In genomic region chr10:63518690-63519288, GRCh38 we compare ENCODE assay signal across 14 cellular contexts. TPM values are rescaled to one million over a fixed set of nuclear protein-coding genes. Genes with fewer than 3 reads are reported as not detected.
DNase-seq lines count a peak whose midpoint lies in the region; ATAC-seq and TF ChIP-seq lines count a peak whose summit lies in the region.
"Had no signal": no experiment of that assay in that cellular context is flagged by ENCODE, and none has a peak within 500 bp of the region (broad histone marks: within the 10 kb centered on the region; RNA-seq: fewer than 3 reads in every experiment).

No MANE protein-coding gene starts in this region.

- TF ChIP-seq POLR2A in gastroesophageal sphincter (IDR thresholded peaks at IDR 0.05) = no peak

- H4K5ac ChIP-seq in mesendoderm (ENCODE audit: low read length) = no peak overlapping the region

- H3K4me2 ChIP-seq in mesendoderm (ENCODE audit: low read length) = no peak overlapping the region

- H3K18ac ChIP-seq in mesendoderm (ENCODE audit: low read length) = peak overlapping the region; percentile 68

- TF ChIP-seq CTCF in Caco-2 (IDR thresholded peaks at IDR 0.05; ENCODE audit: insufficient read depth in 1 of 2, low read depth in 1 of 2, low read length in 1 of 2, severe bottlenecking in 1 of 2, unreplicated experiment in 1 of 2) = no peak
- TF ChIP-seq CTCF in gastroesophageal sphincter (IDR thresholded peaks at IDR 0.05) = no peak

- CTCF ChIA-PET in Caco-2 (lab: Charles Lee) = no interaction called here

- H3K27ac ChIP-seq in mesendoderm (ENCODE audit: low read depth, low read length) = no peak overlapping the region
- H3K27ac ChIP-seq in gastroesophageal sphincter = no peak overlapping the region
- H3K27ac ChIP-seq: 22Rv1, colonic mucosa, skin epidermis had no signal

- H3K27me3 ChIP-seq in Caco-2 (replicated peaks; ENCODE audit: control insufficient read depth, insufficient read depth, low read length) = no peaks in the 10 kb centered on the region
- H3K27me3 ChIP-seq in mesendoderm (ENCODE audit: insufficient read depth, low read length, poor library complexity) = no peaks in the 10 kb centered on the region
- H3K27me3 ChIP-seq in gastroesophageal sphincter = no peaks in the 10 kb centered on the region
- H3K27me3 ChIP-seq: colonic mucosa had no signal

- no peak overlapping the region for H2BK15ac ChIP-seq in mesendoderm (replicated peaks; ENCODE audit: low read depth)

- BruUV-seq in Caco-2 (replicated peaks; lab: Mats Ljungman, UMichigan) = no TSS peak

- H3K9me3 ChIP-seq in Caco-2 (0 out of 2 replicates have a peak, but pooled peaks cover 5% of the 10 kb centered on the region), T-helper 17 cell (ENCODE audit: control insufficient read depth, low read length, poor library complexity, severe bottlenecking) (no peaks in the 10 kb centered on the region), gastroesophageal sphincter (no peaks in the 10 kb centered on the region)
- H3K9me3 ChIP-seq: colonic mucosa had no signal

- H3K36me3 ChIP-seq in Caco-2 (ENCODE audit: control insufficient read depth, insufficient read depth, low read length) (no peaks in the 10 kb centered on the region), mesendoderm (ENCODE audit: control insufficient read depth, insufficient read depth, low read length) (no peaks in the 10 kb centered on the region), gastroesophageal sphincter (no peaks in the 10 kb centered on the region)
- H3K36me3 ChIP-seq: colonic mucosa had no signal

- DNase-seq in NOMO-1 treated with DMSO at 0.1 percent for 48 hours (lab: John Stamatoyannopoulos, UW; ENCODE audit: unreplicated experiment) = peak; percentile 71
- no peak for DNase-seq in NOMO-1 treated with dmso at 0.1 percent for 144 hours (lab: John Stamatoyannopoulos, UW; ENCODE audit: unreplicated experiment)
- DNase-seq in Caco-2 = no peak
- DNase-seq in T-helper 17 cell = no peak
- no peak for DNase-seq in mesendoderm
- no peak for DNase-seq in ACHN
- DNase-seq: colonic mucosa, H7, NCI-H774, SIG-M5 had no signal

- H3K4me3 Mint-ChIP-seq in Caco-2 (ENCODE audit: unreplicated experiment) (peak overlapping the region; percentile 83), T-helper 17 cell (peak overlapping the region; percentile 86)

- H3K4me1 ChIP-seq in Caco-2 = peaks cover 40% of the 10 kb centered on the region
- peaks cover 18% of the 10 kb centered on the region for H3K4me1 ChIP-seq in mesendoderm (ENCODE audit: control insufficient read depth, low read depth, low read length)
- H3K4me1 ChIP-seq in gastroesophageal sphincter = peaks cover 16 to 64% (median 25%) of the 10 kb centered on the region in 3 donors
- H3K4me1 ChIP-seq: colonic mucosa had no signal

- in situ Hi-C loops in ACHN (cut with HindIII; ENCODE audit: low pct_ligation_motif_present, low pct_unique_long_range_greater_than_20kb, low sequenced_read_pairs) = no loop called here

- H3K27ac Mint-ChIP-seq in Caco-2 (ENCODE audit: unreplicated experiment) (peak overlapping the region; percentile 5), T-helper 17 cell (peak overlapping the region; percentile 66)

- H3K36me3 Mint-ChIP-seq in Caco-2 (ENCODE audit: insufficient read depth, unreplicated experiment) (peaks cover 27% of the 10 kb centered on the region), T-helper 17 cell (ENCODE audit: low read depth) (peaks cover 2% of the 10 kb centered on the region)

- H3K4me1 Mint-ChIP-seq in Caco-2 (ENCODE audit: low read depth, unreplicated experiment) (peaks cover 54% of the 10 kb centered on the region), T-helper 17 cell (peaks cover 54% of the 10 kb centered on the region)

- H3K23ac ChIP-seq in mesendoderm (ENCODE audit: low read length) = no peak overlapping the region

- H3K27me3 Mint-ChIP-seq in Caco-2 (ENCODE audit: insufficient read depth, unreplicated experiment) (no peaks in the 10 kb centered on the region), T-helper 17 cell (no peaks in the 10 kb centered on the region)

- intact Hi-C loops in Caco-2 (cut with micrococcal nuclease; ENCODE audit: unreplicated experiment) = no loop called here

- H4K8ac ChIP-seq in mesendoderm (ENCODE audit: low read depth, low read length) = no peak overlapping the region

- peak overlapping the region; percentile 30 for H3K56ac ChIP-seq in mesendoderm (ENCODE audit: low read length)

- WGBS in mesendoderm (ENCODE audit: extremely low coverage, insufficient coverage, low lambda C conversion rate) = no CpG with 5 or more reads among the region's 6 CpGs
- 76 to 95% methylated on average over 3 to 6 of the region's 6 CpGs for WGBS in gastroesophageal sphincter (ENCODE audit: low coverage in 1 of 2), 2 donors

- H3K9ac ChIP-seq in mesendoderm (ENCODE audit: low read length) = no peak overlapping the region

- H2BK120ac ChIP-seq in mesendoderm (ENCODE audit: low read depth, low read length) = peak overlapping the region; percentile 61

- H3K4me3 ChIP-seq in Caco-2 (ENCODE audit: low read depth, low read length) (no peak overlapping the region), mesendoderm (ENCODE audit: low read length) (no peak overlapping the region), gastroesophageal sphincter (no peak overlapping the region)
- H3K4me3 ChIP-seq: colonic mucosa, skin epidermis had no signal

- H2AK5ac ChIP-seq in mesendoderm (ENCODE audit: low read length) = peak overlapping the region; percentile 32

- no peak for TF ChIP-seq EP300 in gastroesophageal sphincter (IDR thresholded peaks at IDR 0.05)

- peaks cover 63% of the 10 kb centered on the region for H3K79me2 ChIP-seq in mesendoderm (ENCODE audit: control insufficient read depth, insufficient read depth, low read length)

- no peak overlapping the region for H2BK5ac ChIP-seq in mesendoderm (ENCODE audit: low read length)

- ATAC-seq in T-helper 17 cell = no peak
- no peak for ATAC-seq in gastroesophageal sphincter
- ATAC-seq in HG03108 (IDR thresholded peaks at IDR 0.05; ENCODE audit: unreplicated experiment) = no peak

- peaks cover 11% of the 10 kb centered on the region for H3K9me3 Mint-ChIP-seq in Caco-2 (ENCODE audit: unreplicated experiment)

- no peak overlapping the region for H3K4ac ChIP-seq in mesendoderm (ENCODE audit: low read depth, low read length)

- POLR2A ChIA-PET in Caco-2 (lab: Charles Lee) = interaction anchor here (0.6 kb wide), 1 partner anchor 13 kb away, joined by 6 read pairs; no protein-coding TSS in a partner anchor

- peaks cover 8% of the 10 kb centered on the region for H3K79me1 ChIP-seq in mesendoderm (ENCODE audit: low read length)

RNA-seq across cellular contexts. Expression of gene REEP3, which starts 2.4 kb away (rescaled TPM):
- 56.6 and 66.4 TPM in 2 replicates for total RNA-seq in Caco-2 (2022)
- 10 to 100 TPM; 21.1 TPM for total RNA-seq in T-helper 17 cell
- 15.0 TPM for polyA plus RNA-seq in mesendoderm (2013, experiment 1 of 2)
- 15.6 TPM for polyA plus RNA-seq in mesendoderm (2013, experiment 2 of 2)
- total RNA-seq in gastroesophageal sphincter = 100 to 1,000 TPM in 2 of 4 donors, 10 to 100 TPM in 2; 86.1 to 129 (median 97.3) TPM

RNA-seq across cellular contexts. Expression of gene JMJD1C, which starts 53.0 kb away (rescaled TPM):
- total RNA-seq in Caco-2 (2022) = 89.7 and 95.7 TPM in 2 replicates
- 100 to 1,000 TPM; 215 to 279 TPM for total RNA-seq in T-helper 17 cell
- 65.5 TPM for polyA plus RNA-seq in mesendoderm (2013, experiment 1 of 2)
- 68.5 TPM for polyA plus RNA-seq in mesendoderm (2013, experiment 2 of 2)
- 100 to 1,000 TPM in 2 of 4 donors, 10 to 100 TPM in 2; 76.2 to 150 (median 101) TPM for total RNA-seq in gastroesophageal sphincter
